ENCODE assay signal across 8 cellular contexts in genomic region chr7:873367-874002, GRCh38. TPM values are rescaled to one million over a fixed set of nuclear protein-coding genes. Genes with fewer than 3 reads are reported as not detected.
DNase-seq lines count a peak whose midpoint lies in the region; ATAC-seq and TF ChIP-seq lines count a peak whose summit lies in the region.

No MANE protein-coding gene starts in this region.

- H3K36me3 Mint-ChIP-seq in osteocyte (ENCODE audit: unreplicated experiment): peaks cover 28% of the 10 kb centered on the region

- peak overlapping the region; percentile 68 to 96 for H3K27ac ChIP-seq in testis

- peaks cover 11% of the 10 kb centered on the region for H3K4me1 Mint-ChIP-seq in osteocyte (ENCODE audit: unreplicated experiment)

- H3K4me3 Mint-ChIP-seq in osteocyte (ENCODE audit: unreplicated experiment): no peak overlapping the region

- DNase-seq in GDM1 (lab: John Stamatoyannopoulos, UW) (peak; percentile 81), MG63 (peak; percentile 72), SK-MEL-5 (ENCODE audit: low read depth, low spot score) (peak; percentile 94), germinal center (ENCODE audit: low spot score) (peak; percentile 81), osteocyte (ENCODE audit: extremely low spot score, unreplicated experiment) (peak; percentile 91), testis (peak; percentile 94)
- peak; percentile 74 for DNase-seq in activated naive CD4-positive, alpha-beta T cell treated with Interleukin-2 at 50 U/mL for 16 hours

- H3K27ac Mint-ChIP-seq in osteocyte (ENCODE audit: unreplicated experiment): peak overlapping the region; percentile 47

- no peak for TF ChIP-seq POLR2A in testis (IDR thresholded peaks at IDR 0.05)

- in situ Hi-C loops in SK-MEL-5 (cut with HindIII; ENCODE audit: low pct_unique_long_range_greater_than_20kb, low sequenced_read_pairs): no loop called here

- no peaks in the 10 kb centered on the region for H3K27me3 Mint-ChIP-seq in osteocyte (ENCODE audit: unreplicated experiment)

- H3K9me3 Mint-ChIP-seq in osteocyte (ENCODE audit: unreplicated experiment): no peaks in the 10 kb centered on the region

- peak; percentile 96 for TF ChIP-seq CTCF in osteocyte (IDR thresholded peaks at IDR 0.05)
- peak; percentile 80 to 93 (median 92) for TF ChIP-seq CTCF in testis (IDR thresholded peaks at IDR 0.05)

- intact Hi-C loops in testis (cut with DNase I; ENCODE audit: low total_unique reads): loop anchor here (5.0 kb wide), 1 partner anchor 86 kb away; no protein-coding TSS in a partner anchor

- H3K27me3 ChIP-seq in MG63 (no peaks in the 10 kb centered on the region), testis (no peaks in the 10 kb centered on the region)

- H3K4me3 ChIP-seq in MG63 (no peak overlapping the region), testis (no peak overlapping the region)

- H3K4me1 ChIP-seq in testis: peaks cover 23% of the 10 kb centered on the region

- no peak for ATAC-seq in GM21447 (IDR thresholded peaks at IDR 0.05; ENCODE audit: unreplicated experiment)

- H3K36me3 ChIP-seq in MG63 (peaks cover 53% of the 10 kb centered on the region), testis (ENCODE audit: low read depth, missing control alignments) (no peaks in the 10 kb centered on the region)

- H3K9me3 ChIP-seq in MG63 (no peaks in the 10 kb centered on the region), testis (no peaks in the 10 kb centered on the region)

- WGBS in testis, 2 donors: 31 to 36% methylated on average over 18 of the region's 18 CpGs

RNA-seq across cellular contexts. Expression of gene GET4, which starts 2.9 kb away (rescaled TPM):
- 58.2 and 58.9 TPM in 2 replicates for total RNA-seq in MG63 (2014; rRNA removed; shearing (Covaris generic); ENCODE audit: low replicate concordance)
- total RNA-seq in SK-MEL-5 (2014; rRNA removed; shearing (Covaris generic)): 43.2 and 45.8 TPM in 2 replicates
- 64.7 and 74.1 TPM in 2 replicates for polyA plus RNA-seq in SK-MEL-5 (2015; cell fraction: cytosol; rRNA removed)
- 203 and 284 TPM in 2 replicates for polyA plus RNA-seq in SK-MEL-5 (2015; cell fraction: nucleus; rRNA removed)
- total RNA-seq in osteocyte: 33.7 and 36.4 TPM in 2 replicates
- 100 to 1,000 TPM; 128 to 141 TPM for total RNA-seq in testis
- polyA plus RNA-seq in testis (ENCODE audit: insufficient read depth, low read depth, low replicate concordance): 89.0 TPM

RNA-seq across cellular contexts. Expression of gene SUN1, which starts 41.2 kb away (rescaled TPM):
- total RNA-seq in MG63 (2014; rRNA removed; shearing (Covaris generic); ENCODE audit: low replicate concordance): 109 and 157 TPM in 2 replicates
- 56.5 and 66.3 TPM in 2 replicates for total RNA-seq in SK-MEL-5 (2014; rRNA removed; shearing (Covaris generic))
- polyA plus RNA-seq in SK-MEL-5 (2015; cell fraction: cytosol; rRNA removed): 213 and 222 TPM in 2 replicates
- 458 and 599 TPM in 2 replicates for polyA plus RNA-seq in SK-MEL-5 (2015; cell fraction: nucleus; rRNA removed)
- total RNA-seq in osteocyte (212 and 226 TPM in 2 replicates), testis (100 to 1,000 TPM; 167 to 213 TPM)
- 173 TPM for polyA plus RNA-seq in testis (ENCODE audit: insufficient read depth, low read depth, low replicate concordance)
